In the genomic region with DNA sequence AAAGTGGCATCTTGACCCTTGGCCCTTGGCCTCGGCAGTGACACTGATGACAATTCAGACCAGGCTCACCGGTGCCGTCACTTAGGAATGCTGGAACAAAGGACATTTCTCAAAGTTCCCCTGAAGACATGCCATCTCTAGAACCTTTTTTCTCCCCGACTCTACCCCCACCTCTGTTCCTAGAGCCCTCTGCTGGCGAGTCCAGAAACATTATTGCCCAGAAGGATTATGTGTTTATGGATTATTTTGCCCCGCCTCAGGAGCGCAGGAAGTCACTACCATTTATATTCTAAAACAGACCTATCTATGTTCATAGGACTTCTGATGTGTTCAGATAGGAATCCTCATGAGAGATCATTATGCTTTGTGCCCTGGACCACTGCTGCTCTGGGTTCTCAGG, we compare ENCODE assay signal across 11 cellular contexts. TPM values are rescaled to one million over a fixed set of nuclear protein-coding genes. Genes with fewer than 3 reads are reported as not detected.
A peak's percentile ranks its signal among the peaks of the same experiment; 100 is the strongest.
DNase-seq lines count a peak whose midpoint lies in the region; ATAC-seq and TF ChIP-seq lines count a peak whose summit lies in the region.
"Had no signal": no experiment of that assay in that cellular context is flagged by ENCODE, and none has a peak within 500 bp of the region (broad histone marks: within the 10 kb centered on the region; RNA-seq: fewer than 3 reads in every experiment).

No MANE protein-coding gene starts in this region.

- H3K9ac ChIP-seq in DND-41 (ENCODE audit: low read depth, low read length): no peak overlapping the region

- H3K4me1 ChIP-seq in DND-41 (ENCODE audit: insufficient read depth, low read length) (no peaks in the 10 kb centered on the region), breast epithelium (no peaks in the 10 kb centered on the region)

- no peak overlapping the region for H3K27ac ChIP-seq in DND-41 (ENCODE audit: low read length)
- H3K27ac ChIP-seq in breast epithelium: no peak overlapping the region

- no peaks in the 10 kb centered on the region for H3K27me3 Mint-ChIP-seq in nephron (ENCODE audit: low read depth)
- H3K27me3 Mint-ChIP-seq in natural killer cell treated with Interleukin-12 subunit alpha and Interleukin-12 subunit beta and Interleukin-15 and Interleukin-18, amount 100 ng/mL, for 72 hours: no peaks in the 10 kb centered on the region
- H3K27me3 Mint-ChIP-seq: naive B cell had no signal

- TF ChIP-seq CTCF in DND-41 (IDR thresholded peaks at IDR 0.05; ENCODE audit: borderline replicate concordance, extremely low read depth, low read length, poor library complexity, severe bottlenecking) (peak; percentile 33), breast epithelium (IDR thresholded peaks at IDR 0.05) (peak in 2 of 3 donors; percentile 15 to 18), nephron (IDR thresholded peaks at IDR 0.05; ENCODE audit: unreplicated experiment in 3 of 3) (peak in 2 of 3 experiments; percentile 13 to 29)

- peaks cover 50% of the 10 kb centered on the region for H3K36me3 Mint-ChIP-seq in nephron (ENCODE audit: low read depth)
- peaks cover 21% of the 10 kb centered on the region for H3K36me3 Mint-ChIP-seq in natural killer cell treated with Interleukin-12 subunit alpha and Interleukin-12 subunit beta and Interleukin-15 and Interleukin-18, amount 100 ng/mL, for 72 hours

- no peaks in the 10 kb centered on the region for H3K79me2 ChIP-seq in DND-41 (ENCODE audit: insufficient read depth, low read length)

- H3K9me3 ChIP-seq in DND-41 (ENCODE audit: insufficient read depth, low read length, severe bottlenecking) (no peaks in the 10 kb centered on the region), breast epithelium (no peaks in the 10 kb centered on the region)

- ATAC-seq in DND-41 (ENCODE audit: insufficient read depth, low read depth) (no peak), GM18861 (IDR thresholded peaks at IDR 0.05; ENCODE audit: unreplicated experiment) (no peak), HG03378 (IDR thresholded peaks at IDR 0.05; ENCODE audit: unreplicated experiment) (no peak)
- ATAC-seq in natural killer cell treated with Interleukin-12 subunit alpha and Interleukin-12 subunit beta and Interleukin-15 and Interleukin-18, amount 100 ng/mL, for 72 hours: no peak
- ATAC-seq: activated T-cell treated with anti-CD3 and anti-CD28 coated beads, Interleukin-2, amount 50 U/mL, for 4 hours had no signal

- no peak overlapping the region for H3K4me3 Mint-ChIP-seq in nephron
- H3K4me3 Mint-ChIP-seq in natural killer cell treated with Interleukin-12 subunit alpha and Interleukin-12 subunit beta and Interleukin-15 and Interleukin-18, amount 100 ng/mL, for 72 hours: no peak overlapping the region
- H3K4me3 Mint-ChIP-seq: activated T-cell treated with anti-CD3 and anti-CD28 coated beads, Interleukin-2, amount 50 U/mL, for 4 hours; naive B cell had no signal

- no peaks in the 10 kb centered on the region for H3K4me1 Mint-ChIP-seq in nephron
- H3K4me1 Mint-ChIP-seq in natural killer cell treated with Interleukin-12 subunit alpha and Interleukin-12 subunit beta and Interleukin-15 and Interleukin-18, amount 100 ng/mL, for 72 hours (ENCODE audit: low read depth in 2 of 2): no peaks in the 10 kb centered on the region
- H3K4me1 Mint-ChIP-seq: naive B cell had no signal

- H4K20me1 ChIP-seq in DND-41 (ENCODE audit: insufficient read depth, low read length): no peaks in the 10 kb centered on the region

- no peak overlapping the region for H3K4me2 ChIP-seq in DND-41 (ENCODE audit: insufficient read depth, low read length)

- DNase-seq in DND-41 (no peak), NCI-H1694 (lab: John Stamatoyannopoulos, UW) (peak; percentile 54), breast epithelium (ENCODE audit: low spot score in 2 of 2) (no peak), islet precursor cell (no peak)
- no peak for DNase-seq in natural killer cell treated with Interleukin-12 subunit alpha and Interleukin-12 subunit beta and Interleukin-15 and Interleukin-18, amount 100 ng/mL, for 72 hours (ENCODE audit: low spot score)
- DNase-seq: activated T-cell treated with anti-CD3 and anti-CD28 coated beads, Interleukin-2, amount 50 U/mL, for 4 hours; naive B cell; RPMI8226 had no signal

- H3K27me3 ChIP-seq in DND-41 (ENCODE audit: insufficient read depth, low read length, poor library complexity) (no peaks in the 10 kb centered on the region), breast epithelium (no peaks in the 10 kb centered on the region)

- intact Hi-C loops in breast epithelium (cut with DNase I; ENCODE audit: low total_unique reads): no loop called here

- no peak for TF ChIP-seq POLR2A in breast epithelium (IDR thresholded peaks at IDR 0.05)

- H3K36me3 ChIP-seq in DND-41 (ENCODE audit: insufficient read depth, low read length) (peaks cover 59% of the 10 kb centered on the region), breast epithelium (peaks cover 6% of the 10 kb centered on the region)

- H3K4me3 ChIP-seq in DND-41 (ENCODE audit: low read depth in 1 of 2, low read length in 2 of 2): no peak overlapping the region
- no peak overlapping the region for H3K4me3 ChIP-seq in breast epithelium

- H2AFZ ChIP-seq in DND-41 (ENCODE audit: low read depth, low read length): no peak overlapping the region

- no peaks in the 10 kb centered on the region for H3K9me3 Mint-ChIP-seq in nephron
- H3K9me3 Mint-ChIP-seq in natural killer cell treated with Interleukin-12 subunit alpha and Interleukin-12 subunit beta and Interleukin-15 and Interleukin-18, amount 100 ng/mL, for 72 hours: no peaks in the 10 kb centered on the region
- H3K9me3 Mint-ChIP-seq: activated T-cell treated with anti-CD3 and anti-CD28 coated beads, Interleukin-2, amount 50 U/mL, for 4 hours; naive B cell had no signal

- no peak overlapping the region for H3K27ac Mint-ChIP-seq in nephron
- no peak overlapping the region for H3K27ac Mint-ChIP-seq in natural killer cell treated with Interleukin-12 subunit alpha and Interleukin-12 subunit beta and Interleukin-15 and Interleukin-18, amount 100 ng/mL, for 72 hours

RNA-seq across cellular contexts. Expression of a gene that starts 12.6 kb away (rescaled TPM):
- total RNA-seq in breast epithelium: 10 to 100 TPM; 15.7 to 21.9 (median 20.3) TPM
- total RNA-seq in natural killer cell treated with Interleukin-12 subunit alpha and Interleukin-12 subunit beta and Interleukin-15 and Interleukin-18, amount 100 ng/mL, for 72 hours: 1 to 10 TPM; 2.5 TPM

RNA-seq across cellular contexts. Expression of a gene that starts 47.2 kb away (rescaled TPM):
- 10 to 100 TPM; 15.2 to 21.3 (median 18.1) TPM for total RNA-seq in breast epithelium
- 10 to 100 TPM; 61.4 to 91.0 TPM for total RNA-seq in natural killer cell treated with Interleukin-12 subunit alpha and Interleukin-12 subunit beta and Interleukin-15 and Interleukin-18, amount 100 ng/mL, for 72 hours

Comparison
In these comparisons a context has a peak if more than half of its experiments do, and no peak if none do; other contexts are left out.
1. RNA of a gene that starts 12.6 kb away (total RNA-seq): 15.7 to 21.9 TPM in breast epithelium; 2.5 TPM in natural killer cell treated with Interleukin-12 subunit alpha and Interleukin-12 subunit beta and Interleukin-15 and Interleukin-18, amount 100 ng/mL, for 72 hours; every median in the first group is over 4 times any median in the second.
2. Peak in every context shown above with its lines, with median percentiles within 50 percentile points of each other: CTCF ChIP-seq.